In genomic region chr16:56973899-56974298, GRCh38 we compare ENCODE assay signal across 13 cellular contexts. TPM values are rescaled to one million over a fixed set of nuclear protein-coding genes. Genes with fewer than 3 reads are reported as not detected.
DNase-seq lines count a peak whose midpoint lies in the region; ATAC-seq, FAIRE-seq and TF ChIP-seq lines count a peak whose summit lies in the region.
"Not testable (repeated sequence)": the region's sequence is repeated elsewhere in the genome, so short reads cannot be mapped to it uniquely, and the experiment has no call there.
"Had no signal": no experiment of that assay in that cellular context is flagged by ENCODE, and none has a peak within 500 bp of the region (broad histone marks: within the 10 kb centered on the region; RNA-seq: fewer than 3 reads in every experiment).

No MANE protein-coding gene starts in this region.

- WGBS in K562 (ENCODE audit: insufficient coverage, low coverage, missing lambda C conversion rate): 0% methylated on average over 7 of the region's 7 CpGs

- not testable (repeated sequence) for H4K20me1 ChIP-seq in BLaER1; K562 (replicated peaks; ENCODE audit: control insufficient read depth, insufficient read depth, low read length)

- not testable (repeated sequence) for TF ChIP-seq EP300 in K562 (IDR thresholded peaks at IDR 0.05; ENCODE audit: low read length)

- TF ChIP-seq CTCF in K562 (IDR thresholded peaks at IDR 0.05 in 2 of 3, conservative IDR thresholded peaks at IDR 0.05 in 1 of 3; ENCODE audit: insufficient read depth in 2 of 3, low read depth in 1 of 3, low read length in 3 of 3): not testable (repeated sequence)

- H3K27me3 ChIP-seq in BLaER1; CD8-positive, alpha-beta memory T cell (ENCODE audit: insufficient read depth, low read length, poor library complexity, severe bottlenecking): not testable (repeated sequence)
- peaks cover 32 to 61% of the 10 kb centered on the region in 2 experiments; a peak in 4 of 5 replicates for H3K27me3 ChIP-seq in K562 (ENCODE audit: control insufficient read depth in 2 of 2, insufficient read depth in 2 of 2, low read length in 2 of 2)

- not testable (repeated sequence) for H3K9me3 ChIP-seq in BLaER1; CD8-positive, alpha-beta memory T cell (ENCODE audit: low read length); K562 (replicated peaks; ENCODE audit: control insufficient read depth, insufficient read depth, low read depth, low read length)

- H3K36me3 ChIP-seq in BLaER1; CD8-positive, alpha-beta memory T cell (ENCODE audit: insufficient read depth, low read length); K562 (ENCODE audit: control insufficient read depth, insufficient read depth, low read length): not testable (repeated sequence)

- not testable (repeated sequence) for H3K4me3 ChIP-seq in BLaER1; CD8-positive, alpha-beta memory T cell (ENCODE audit: low read length); K562

- BruUV-seq in K562 (replicated peaks; lab: Mats Ljungman, UMichigan): not testable (repeated sequence)

- H3K4me3 Mint-ChIP-seq in CD8-positive, alpha-beta memory T cell: peak overlapping the region in 1 of 7 donors; percentile 23
- H3K4me3 Mint-ChIP-seq in IgD-negative memory B cell: peak overlapping the region; percentile 17 to 92 (median 60)
- H3K4me3 Mint-ChIP-seq in activated T-cell treated with anti-CD3 and anti-CD28 coated beads, Interleukin-2, amount 50 U/mL, for 24 hours; natural killer cell treated with Interleukin-12 subunit alpha and Interleukin-12 subunit beta and Interleukin-15 and Interleukin-18, amount 100 ng/mL, for 72 hours: not testable (repeated sequence)
- peak overlapping the region in 1 of 2 donors; percentile 3 for H3K4me3 Mint-ChIP-seq in stimulated activated naive B cell treated with anti-CD40 and anti-IgM and Interleukin-4, amounts not matched to agents 10 μg/mL and 1 μg/mL and 100 μg/mL, for 72 hours

- H3K9me1 ChIP-seq in K562 (ENCODE audit: control insufficient read depth, insufficient read depth, low read length): not testable (repeated sequence)

- POLR2A ChIA-PET in CD8-positive, alpha-beta memory T cell (lab: Charles Lee): not testable (repeated sequence)
- POLR2A ChIA-PET in K562 (lab: Yijun Ruan, JAX): interaction anchor here (1.1 kb wide), 1 partner anchor 33 kb away, joined by 3 read pairs; no protein-coding TSS in a partner anchor

- H3K79me2 ChIP-seq in K562 (ENCODE audit: control insufficient read depth, insufficient read depth, low read length): not testable (repeated sequence)

- H3K27ac Mint-ChIP-seq in CD8-positive, alpha-beta memory T cell: peak overlapping the region in 5 of 8 donors; percentile 34 to 86 (median 66)
- peak overlapping the region; percentile 89 to 99 (median 93) for H3K27ac Mint-ChIP-seq in IgD-negative memory B cell
- H3K27ac Mint-ChIP-seq in activated T-cell treated with anti-CD3 and anti-CD28 coated beads, Interleukin-2, amount 50 U/mL, for 24 hours: peak overlapping the region; percentile 28
- H3K27ac Mint-ChIP-seq in natural killer cell treated with Interleukin-12 subunit alpha and Interleukin-12 subunit beta and Interleukin-15 and Interleukin-18, amount 100 ng/mL, for 72 hours: not testable (repeated sequence)
- peak overlapping the region; percentile 33 for H3K27ac Mint-ChIP-seq in stimulated activated naive B cell treated with anti-CD40 and anti-IgM and Interleukin-4, amounts not matched to agents 10 μg/mL and 1 μg/mL and 100 μg/mL, for 72 hours

- H3K9me3 Mint-ChIP-seq in CD8-positive, alpha-beta memory T cell; IgD-negative memory B cell; activated T-cell treated with anti-CD3 and anti-CD28 coated beads, Interleukin-2, amount 50 U/mL, for 24 hours; natural killer cell treated with Interleukin-12 subunit alpha and Interleukin-12 subunit beta and Interleukin-15 and Interleukin-18, amount 100 ng/mL, for 72 hours; stimulated activated naive B cell treated with anti-CD40 and anti-IgM and Interleukin-4, amounts not matched to agents 10 μg/mL and 1 μg/mL and 100 μg/mL, for 72 hours: not testable (repeated sequence)

- not testable (repeated sequence) for H2AFZ ChIP-seq in K562 (ENCODE audit: low read depth, low read length)

- in situ Hi-C loops in K562 (cut with MboI): not testable (repeated sequence)

- ATAC-seq in K562; natural killer cell treated with Interleukin-12 subunit alpha and Interleukin-12 subunit beta and Interleukin-15 and Interleukin-18, amount 100 ng/mL, for 72 hours; stimulated activated naive B cell treated with anti-CD40 and anti-IgM and Interleukin-4, amounts not matched to agents 10 μg/mL and 1 μg/mL and 100 μg/mL, for 72 hours (replicated peaks): not testable (repeated sequence)

- not testable (repeated sequence) for TF ChIP-seq RAD21 in K562 (CRISPR knock-in tag; conservative IDR thresholded peaks at IDR 0.05 in 1 of 2, IDR thresholded peaks at IDR 0.05 in 1 of 2)

- TF ChIP-seq POLR2A in K562 (conservative IDR thresholded peaks at IDR 0.05): not testable (repeated sequence)

- not testable (repeated sequence) for H3K9ac ChIP-seq in BLaER1; K562 (ENCODE audit: insufficient read depth in 1 of 2, low read depth in 2 of 2, low read length in 2 of 2)

- H3K4me1 Mint-ChIP-seq in CD8-positive, alpha-beta memory T cell: peaks cover 35 to 53% (median 43%) of the 10 kb centered on the region in 3 donors
- peaks cover 44 to 64% (median 51%) of the 10 kb centered on the region in 3 donors for H3K4me1 Mint-ChIP-seq in IgD-negative memory B cell
- H3K4me1 Mint-ChIP-seq in activated T-cell treated with anti-CD3 and anti-CD28 coated beads, Interleukin-2, amount 50 U/mL, for 24 hours (ENCODE audit: low read depth): peaks cover 32% of the 10 kb centered on the region
- H3K4me1 Mint-ChIP-seq in natural killer cell treated with Interleukin-12 subunit alpha and Interleukin-12 subunit beta and Interleukin-15 and Interleukin-18, amount 100 ng/mL, for 72 hours (ENCODE audit: low read depth in 2 of 2): not testable (repeated sequence)
- peaks cover 51 to 84% of the 10 kb centered on the region in 2 donors for H3K4me1 Mint-ChIP-seq in stimulated activated naive B cell treated with anti-CD40 and anti-IgM and Interleukin-4, amounts not matched to agents 10 μg/mL and 1 μg/mL and 100 μg/mL, for 72 hours

- FAIRE-seq in K562 (lab: Jason Lieb, UNC): not testable (repeated sequence)

- not testable (repeated sequence) for DNase-seq in CD8-positive, alpha-beta memory T cell; activated T-cell treated with anti-CD3 and anti-CD28 coated beads, Interleukin-2, amount 50 U/mL, for 24 hours; K562 (ENCODE audit: extremely low read depth in 1 of 4, low spot score in 3 of 4); stimulated activated naive B cell treated with anti-CD40 and anti-IgM and Interleukin-4, amounts not matched to agents 10 μg/mL and 1 μg/mL and 100 μg/mL, for 72 hours
- peak; percentile 5 for DNase-seq in OCI-M1 (lab: John Stamatoyannopoulos, UW)
- DNase-seq in natural killer cell treated with Interleukin-12 subunit alpha and Interleukin-12 subunit beta and Interleukin-15 and Interleukin-18, amount 100 ng/mL, for 72 hours (ENCODE audit: low spot score): peak; percentile 5

- not testable (repeated sequence) for H3K27me3 Mint-ChIP-seq in CD8-positive, alpha-beta memory T cell; IgD-negative memory B cell; activated T-cell treated with anti-CD3 and anti-CD28 coated beads, Interleukin-2, amount 50 U/mL, for 24 hours; natural killer cell treated with Interleukin-12 subunit alpha and Interleukin-12 subunit beta and Interleukin-15 and Interleukin-18, amount 100 ng/mL, for 72 hours; stimulated activated naive B cell treated with anti-CD40 and anti-IgM and Interleukin-4, amounts not matched to agents 10 μg/mL and 1 μg/mL and 100 μg/mL, for 72 hours

- intact Hi-C loops in K562 (cut with micrococcal nuclease): not testable (repeated sequence)

- H3K4me2 ChIP-seq in BLaER1: peak overlapping the region; percentile 75; the same call in 1 of the 2 replicates
- H3K4me2 ChIP-seq in K562 (ENCODE audit: insufficient read depth, low read length): not testable (repeated sequence)

- not testable (repeated sequence) for H3K27ac ChIP-seq in BLaER1; CD8-positive, alpha-beta memory T cell (ENCODE audit: low read depth, low read length); K562 (ENCODE audit: extremely low read depth, low read depth, low read length)

- H3K36me3 Mint-ChIP-seq in CD8-positive, alpha-beta memory T cell; IgD-negative memory B cell; activated T-cell treated with anti-CD3 and anti-CD28 coated beads, Interleukin-2, amount 50 U/mL, for 24 hours (ENCODE audit: low read depth); natural killer cell treated with Interleukin-12 subunit alpha and Interleukin-12 subunit beta and Interleukin-15 and Interleukin-18, amount 100 ng/mL, for 72 hours: not testable (repeated sequence)
- peaks cover 1 to 17% of the 10 kb centered on the region in 2 donors for H3K36me3 Mint-ChIP-seq in stimulated activated naive B cell treated with anti-CD40 and anti-IgM and Interleukin-4, amounts not matched to agents 10 μg/mL and 1 μg/mL and 100 μg/mL, for 72 hours

- CTCF ChIA-PET in CD8-positive, alpha-beta memory T cell (lab: Charles Lee): interaction anchor here (1.2 to 8.2 kb wide), 3 partner anchors 9 to 110 kb away, joined by 3 to 69 read pairs (median 4); no protein-coding TSS in a partner anchor
- CTCF ChIA-PET in K562 (lab: Yijun Ruan, JAX; ENCODE audit: low intra/inter-chr PET ratio): not testable (repeated sequence)

- H3K4me1 ChIP-seq in BLaER1: peaks cover 74% of the 10 kb centered on the region
- H3K4me1 ChIP-seq in CD8-positive, alpha-beta memory T cell (ENCODE audit: insufficient read depth, low read length): peaks cover 28% of the 10 kb centered on the region
- not testable (repeated sequence) for H3K4me1 ChIP-seq in K562 (replicated peaks in 1 of 2; ENCODE audit: control insufficient read depth in 2 of 2, insufficient read depth in 2 of 2, low read length in 2 of 2)

RNA-seq across cellular contexts. Expression of gene CETP, which starts 12.1 kb away (rescaled TPM):
- total RNA-seq in CD8-positive, alpha-beta memory T cell: not detected
- not detected for polyA plus RNA-seq in CD8-positive, alpha-beta memory T cell
- 0.79 TPM for polyA plus RNA-seq in IgD-negative memory B cell
- total RNA-seq in K562 (2011; cell fraction: chromatin; rRNA removed; ENCODE audit: low replicate concordance): 0.37 TPM in 1 of 2 replicates, not detected in the other
- total RNA-seq in K562 (2011; cell fraction: nucleolus; rRNA removed): 0.17 TPM in 1 of 2 replicates, not detected in the other
- not detected in 2 replicates for total RNA-seq in K562 (2011; cell fraction: nucleoplasm; rRNA removed)
- not detected in 2 replicates for total RNA-seq in K562 (2014; rRNA removed)
- not detected in 2 replicates for total RNA-seq in K562 (2014; rRNA removed; fragmentation: Illumina TruSeq; extraction: Trizol)
- total RNA-seq in K562 (2015; rRNA removed; fragmentation: Illumina TruSeq; extraction: Trizol): not detected in 2 replicates
- not detected in 2 replicates for total RNA-seq in K562 (2021)
- 0.05 TPM in 1 of 2 replicates, not detected in the other for polyA plus RNA-seq in K562 (2011; rRNA removed)
- polyA plus RNA-seq in K562 (2011; cell fraction: cytosol; rRNA removed): 0.06 TPM in 1 of 2 replicates, not detected in the other
- polyA plus RNA-seq in K562 (2011; cell fraction: nucleus; rRNA removed): 0.06 and 0.30 TPM in 2 replicates
- polyA plus RNA-seq in K562 (2012): 0.06 TPM in 1 of 2 replicates, not detected in the other
- polyA plus RNA-seq in K562 (2014; fragmentation: Illumina TruSeq; extraction: Trizol): not detected in 2 replicates
- under 1 TPM in 1 of 2 experiments, not detected in 1; 0.07 TPM for polyA plus RNA-seq in K562 (2014; fragmentation: Nextera tagmentation; extraction: Ambion mirVana)
- polyA plus RNA-seq in K562 (2014; rRNA removed): 0.11 TPM in 1 of 2 replicates, not detected in the other
- polyA minus RNA-seq in K562 (2011; rRNA and poly(A)+ RNA removed): not detected in 2 replicates
- polyA minus RNA-seq in K562 (2011; cell fraction: cytosol; rRNA and poly(A)+ RNA removed): not detected in 2 replicates
- not detected in 2 replicates for polyA minus RNA-seq in K562 (2011; cell fraction: nucleus; rRNA and poly(A)+ RNA removed)
- total RNA-seq in natural killer cell treated with Interleukin-12 subunit alpha and Interleukin-12 subunit beta and Interleukin-15 and Interleukin-18, amount 100 ng/mL, for 72 hours: not detected
- total RNA-seq: Calu3, Daoy, H1, HT-29, IMR-90 had no signal
- polyA plus RNA-seq: H1, IMR-90 had no signal

RNA-seq across cellular contexts. Expression of gene NLRC5, which starts 15.5 kb away (rescaled TPM):
- total RNA-seq in CD8-positive, alpha-beta memory T cell: 100 to 1,000 TPM; 173 to 178 TPM
- 165 TPM for polyA plus RNA-seq in CD8-positive, alpha-beta memory T cell
- polyA plus RNA-seq in IgD-negative memory B cell: 134 TPM
- total RNA-seq in K562 (2011; cell fraction: chromatin; rRNA removed; ENCODE audit: low replicate concordance): 0.30 TPM in 1 of 2 replicates, not detected in the other
- 0.26 and 1.0 TPM in 2 replicates for total RNA-seq in K562 (2011; cell fraction: nucleolus; rRNA removed)
- not detected in 2 replicates for total RNA-seq in K562 (2011; cell fraction: nucleoplasm; rRNA removed)
- 0.59 TPM in 1 of 2 replicates, not detected in the other for total RNA-seq in K562 (2014; rRNA removed)
- 0.06 TPM in 1 of 2 replicates, not detected in the other for total RNA-seq in K562 (2014; rRNA removed; fragmentation: Illumina TruSeq; extraction: Trizol)
- total RNA-seq in K562 (2015; rRNA removed; fragmentation: Illumina TruSeq; extraction: Trizol): not detected in 2 replicates
- total RNA-seq in K562 (2021): 0.71 and 0.89 TPM in 2 replicates
- polyA plus RNA-seq in K562 (2011; rRNA removed): 0.26 TPM in 1 of 2 replicates, not detected in the other
- 0.03 TPM in 1 of 2 replicates, not detected in the other for polyA plus RNA-seq in K562 (2011; cell fraction: cytosol; rRNA removed)
- polyA plus RNA-seq in K562 (2011; cell fraction: nucleus; rRNA removed): 0.11 and 0.18 TPM in 2 replicates
- polyA plus RNA-seq in K562 (2012): 0.12 and 0.29 TPM in 2 replicates
- polyA plus RNA-seq in K562 (2014; fragmentation: Illumina TruSeq; extraction: Trizol): not detected in 2 replicates
- not detected for polyA plus RNA-seq in K562 (2014; fragmentation: Nextera tagmentation; extraction: Ambion mirVana)
- not detected in 2 replicates for polyA plus RNA-seq in K562 (2014; rRNA removed)
- 0.42 TPM in 1 of 2 replicates, not detected in the other for polyA minus RNA-seq in K562 (2011; rRNA and poly(A)+ RNA removed)
- 1.2 TPM in 1 of 2 replicates, not detected in the other for polyA minus RNA-seq in K562 (2011; cell fraction: cytosol; rRNA and poly(A)+ RNA removed)
- polyA minus RNA-seq in K562 (2011; cell fraction: nucleus; rRNA and poly(A)+ RNA removed): 0.94 TPM in 1 of 2 replicates, not detected in the other
- 100 to 1,000 TPM; 190 to 316 TPM for total RNA-seq in natural killer cell treated with Interleukin-12 subunit alpha and Interleukin-12 subunit beta and Interleukin-15 and Interleukin-18, amount 100 ng/mL, for 72 hours

RNA-seq across cellular contexts. Expression of gene HERPUD1, which starts 42.0 kb away (rescaled TPM):
- total RNA-seq in CD8-positive, alpha-beta memory T cell: 100 to 1,000 TPM; 162 to 176 TPM
- 107 TPM for polyA plus RNA-seq in CD8-positive, alpha-beta memory T cell
- polyA plus RNA-seq in IgD-negative memory B cell: 298 TPM
- 163 and 256 TPM in 2 replicates for total RNA-seq in K562 (2011; cell fraction: chromatin; rRNA removed; ENCODE audit: low replicate concordance)
- 127 and 147 TPM in 2 replicates for total RNA-seq in K562 (2011; cell fraction: nucleolus; rRNA removed)
- 170 and 203 TPM in 2 replicates for total RNA-seq in K562 (2011; cell fraction: nucleoplasm; rRNA removed)
- total RNA-seq in K562 (2014; rRNA removed): 25.8 and 26.8 TPM in 2 replicates
- 49.3 and 65.4 TPM in 2 replicates for total RNA-seq in K562 (2014; rRNA removed; fragmentation: Illumina TruSeq; extraction: Trizol)
- 18.1 and 19.2 TPM in 2 replicates for total RNA-seq in K562 (2015; rRNA removed; fragmentation: Illumina TruSeq; extraction: Trizol)
- total RNA-seq in K562 (2021): 54.4 and 60.7 TPM in 2 replicates
- polyA plus RNA-seq in K562 (2011; rRNA removed): 50.0 and 90.9 TPM in 2 replicates
- 36.4 and 59.0 TPM in 2 replicates for polyA plus RNA-seq in K562 (2011; cell fraction: cytosol; rRNA removed)
- 92.5 and 115 TPM in 2 replicates for polyA plus RNA-seq in K562 (2011; cell fraction: nucleus; rRNA removed)
- polyA plus RNA-seq in K562 (2012): 28.0 and 112 TPM in 2 replicates
- 57.8 and 60.7 TPM in 2 replicates for polyA plus RNA-seq in K562 (2014; fragmentation: Illumina TruSeq; extraction: Trizol)
- polyA plus RNA-seq in K562 (2014; fragmentation: Nextera tagmentation; extraction: Ambion mirVana): 10 to 100 TPM; 14.2 to 17.8 TPM
- polyA plus RNA-seq in K562 (2014; rRNA removed): 32.0 and 37.4 TPM in 2 replicates
- polyA minus RNA-seq in K562 (2011; rRNA and poly(A)+ RNA removed): 49.2 and 70.6 TPM in 2 replicates
- 36.1 and 42.5 TPM in 2 replicates for polyA minus RNA-seq in K562 (2011; cell fraction: cytosol; rRNA and poly(A)+ RNA removed)
- 36.1 and 75.2 TPM in 2 replicates for polyA minus RNA-seq in K562 (2011; cell fraction: nucleus; rRNA and poly(A)+ RNA removed)
- total RNA-seq in natural killer cell treated with Interleukin-12 subunit alpha and Interleukin-12 subunit beta and Interleukin-15 and Interleukin-18, amount 100 ng/mL, for 72 hours: 100 to 1,000 TPM; 127 to 141 TPM

Comparison
In these comparisons a context has a peak if more than half of its experiments do, and no peak if none do; other contexts are left out.
1. RNA of gene NLRC5, which starts 15.5 kb away (total RNA-seq): 190 to 316 TPM in natural killer cell treated with Interleukin-12 subunit alpha and Interleukin-12 subunit beta and Interleukin-15 and Interleukin-18, amount 100 ng/mL, for 72 hours and 173 to 178 TPM in CD8-positive, alpha-beta memory T cell; 0.06 to 1.0 TPM in K562; every median in the first group is over 10 times any median in the second.